ENCODE assay signal across 8 cellular contexts in genomic region chr6:159692303-159693127, GRCh38. TPM values are rescaled to one million over a fixed set of nuclear protein-coding genes. Genes with fewer than 3 reads are reported as not detected.
A peak's percentile ranks its signal among the peaks of the same experiment; 100 is the strongest.
DNase-seq lines count a peak whose midpoint lies in the region; ATAC-seq, FAIRE-seq and TF ChIP-seq lines count a peak whose summit lies in the region.

No MANE protein-coding gene starts in this region.

- no peaks in the 10 kb centered on the region for H3K9me3 ChIP-seq in thyroid gland

- H3K27me3 ChIP-seq in thyroid gland: no peaks in the 10 kb centered on the region

- no peak for TF ChIP-seq POLR2A in thyroid gland (IDR thresholded peaks at IDR 0.05)

- 4 to 9% methylated on average over 14 to 25 of the region's 66 CpGs for WGBS in thyroid gland, 2 donors

- peaks cover 54% of the 10 kb centered on the region for H3K4me1 Mint-ChIP-seq in CD14-positive monocyte

- TF ChIP-seq CTCF in CD14-positive monocyte (IDR thresholded peaks at IDR 0.05) (no peak), omental fat pad (IDR thresholded peaks at IDR 0.05) (no peak), thyroid gland (IDR thresholded peaks at IDR 0.05) (no peak)

- H3K36me3 Mint-ChIP-seq in CD14-positive monocyte: peaks cover 27 to 42% of the 10 kb centered on the region in 2 donors

- peak overlapping the region; percentile 93 to 98 (median 97) for H3K27ac ChIP-seq in thyroid gland

- H3K4me1 ChIP-seq in thyroid gland: peaks cover 9 to 18% of the 10 kb centered on the region in 2 donors

- DNase-seq in CD14-positive monocyte (ENCODE audit: low spot score) (peak; percentile 58), RCC 7860 (ENCODE audit: low spot score) (peak; percentile 4), glomerular visceral epithelial cell (ENCODE audit: extremely low spot score) (peak; percentile 44), omental fat pad (ENCODE audit: low spot score) (no peak), thyroid gland (peak; percentile 60 to 61)
- peak; percentile 31 for DNase-seq in activated gamma-delta T cell treated with anti-CD3 and anti-CD28 coated beads, Interleukin-2, amount 50 U/mL, for 16 hours (ENCODE audit: low read depth)

- H3K4me3 ChIP-seq in thyroid gland (replicated peaks in 1 of 3): peak overlapping the region; percentile 74 to 88 (median 86)

- peak overlapping the region; percentile 91 to 97 (median 93) for H3K27ac Mint-ChIP-seq in CD14-positive monocyte

- H3K9me3 Mint-ChIP-seq in CD14-positive monocyte: peaks cover 0 to 5% (median 0%) of the 10 kb centered on the region in 7 donors

- intact Hi-C loops in CD14-positive monocyte (cut with micrococcal nuclease) (loop anchor here (2.0 to 10.0 kb wide), 5 partner anchors 34 to 282 kb away; partner anchors contain the start of genes MRPL18 (in 1 of the 2), TCP1 (in 1 of the 2) and WTAP (in 1 of the 2)), thyroid gland (cut with DNase I) (loop anchor here (2.0 to 10.0 kb wide), 3 partner anchors 34 to 95 kb away; partner anchors contain the start of genes ACAT2, TCP1 and WTAP)

- H3K4me3 Mint-ChIP-seq in CD14-positive monocyte: peak overlapping the region; percentile 93 to 96

- FAIRE-seq in RCC 7860 (lab: Jason Lieb, UNC): no peak

- ATAC-seq in GM19452 (IDR thresholded peaks at IDR 0.05; ENCODE audit: unreplicated experiment) (peak; percentile 40), HG03521 (IDR thresholded peaks at IDR 0.05; ENCODE audit: unreplicated experiment) (peak; percentile 32), omental fat pad (ENCODE audit: low FRiP score) (peak; percentile 0)

- peaks cover 0 to 4% (median 0%) of the 10 kb centered on the region in 3 donors for H3K27me3 Mint-ChIP-seq in CD14-positive monocyte (ENCODE audit: low read depth in 3 of 3)

- peaks cover 3 to 6% of the 10 kb centered on the region in 2 donors for H3K36me3 ChIP-seq in thyroid gland

RNA-seq across cellular contexts. Expression of gene SOD2, which starts 0.5 kb away (rescaled TPM):
- 100 to 1,000 TPM; 447 to 569 TPM for polyA plus RNA-seq in CD14-positive monocyte
- total RNA-seq in omental fat pad (1,000 to 10,000 TPM in 2 of 4 donors, 100 to 1,000 TPM in 2; 455 to 1,833 (median 1,242) TPM), thyroid gland (100 to 1,000 TPM; 132 to 601 (median 296) TPM)

RNA-seq across cellular contexts. Expression of gene WTAP, which starts 34.8 kb away (rescaled TPM):
- polyA plus RNA-seq in CD14-positive monocyte: 10 to 100 TPM; 94.7 to 95.9 TPM
- total RNA-seq in omental fat pad (100 to 1,000 TPM in 2 of 4 donors, 10 to 100 TPM in 2; 74.8 to 202 (median 133) TPM), thyroid gland (100 to 1,000 TPM in 3 of 4 donors, 10 to 100 TPM in 1; 83.6 to 132 (median 119) TPM)
